In genomic region chr20:30599990-30600389, GRCh38 we compare ENCODE assay signal across 23 cellular contexts.
"Had no signal": no experiment of that assay in that cellular context is flagged by ENCODE, and none has a peak within 500 bp of the region (broad histone marks: within the 10 kb centered on the region; RNA-seq: fewer than 3 reads in every experiment).

No MANE protein-coding gene starts in this region.

- H3K4me3 ChIP-seq: hepatocyte, left lung, left ventricle myocardium inferior, lower lobe of right lung, lung, mucosa of descending colon had no signal

- H3K4me1 ChIP-seq: left lung, left ventricle myocardium inferior, lower lobe of right lung had no signal

- H3K27me3 ChIP-seq: hepatocyte, left lung had no signal

- DNase-seq: hippocampal formation; hypothalamus; immature natural killer cell; islet precursor cell; kidney; kidney glomerular epithelial cell; left cardiac atrium; left colon; left lung; left ventricle myocardium inferior; left ventricle myocardium superior; lower lobe of right lung; mammary epithelial cell; mesenchymal stem cell; mesendoderm; midbrain; mucosa of descending colon; naive B cell; naive thymus-derived CD4-positive, alpha-beta T cell; naive thymus-derived CD8-positive, alpha-beta T cell had no signal

- H3K27ac ChIP-seq: hepatocyte, left lung, left ventricle myocardium inferior, lower lobe of right lung had no signal

- H3K9me3 ChIP-seq: lower lobe of right lung, mucosa of descending colon had no signal

- ATAC-seq: left cardiac atrium; left colon; left lobe of liver; left lung; left ventricle myocardium superior; lower lobe of right lung; mucosa of descending colon; naive thymus-derived CD4-positive, alpha-beta T cell; naive thymus-derived CD8-positive, alpha-beta T cell had no signal

- H3K36me3 ChIP-seq: left lung, left ventricle myocardium inferior, lower lobe of right lung had no signal
